ENCODE assay signal across 20 cellular contexts in the genomic region with DNA sequence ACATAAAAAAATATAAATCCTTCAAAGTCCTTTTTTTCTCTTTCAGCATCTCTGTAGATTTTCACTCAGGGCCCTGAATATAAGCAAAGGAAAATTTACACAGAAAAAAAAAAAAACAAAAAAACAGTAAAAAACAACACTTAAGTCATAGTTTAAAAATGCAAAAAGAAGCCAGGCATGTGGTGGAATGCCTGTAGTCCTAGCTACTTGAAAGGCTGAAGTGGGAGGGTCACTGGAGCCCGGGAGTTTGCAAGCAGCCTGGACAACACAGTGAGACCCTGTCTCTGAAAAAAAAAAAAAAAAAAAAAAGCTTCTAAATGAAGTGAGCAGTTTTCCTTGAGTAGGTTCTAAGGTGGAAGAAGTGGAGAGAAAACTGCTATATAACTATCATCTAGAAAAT. TPM values are rescaled to one million over a fixed set of nuclear protein-coding genes. Genes with fewer than 3 reads are reported as not detected.
DNase-seq lines count a peak whose midpoint lies in the region; TF ChIP-seq lines count a peak whose summit lies in the region.
"Had no signal": no experiment of that assay in that cellular context is flagged by ENCODE, and none has a peak within 500 bp of the region (broad histone marks: within the 10 kb centered on the region; RNA-seq: fewer than 3 reads in every experiment).

No MANE protein-coding gene starts in this region.

- H3K4me1 ChIP-seq in fibroblast of lung (ENCODE audit: control insufficient read depth, extremely low read depth, insufficient read depth, low read length) (no peaks in the 10 kb centered on the region), mesenchymal stem cell (ENCODE audit: control insufficient read depth, insufficient read depth, low read depth, low read length) (peaks cover 6% of the 10 kb centered on the region)
- H3K4me1 ChIP-seq: BE2C, Caco-2 had no signal

- H2BK5ac ChIP-seq in mesenchymal stem cell (ENCODE audit: low read depth, low read length, poor library complexity, severe bottlenecking): no peak overlapping the region

- H2BK15ac ChIP-seq in mesenchymal stem cell (ENCODE audit: low read depth, poor library complexity, severe bottlenecking): no peak overlapping the region

- no peak overlapping the region for H3K18ac ChIP-seq in mesenchymal stem cell (ENCODE audit: low read depth in 1 of 2, low read length in 2 of 2)

- H3K23ac ChIP-seq in mesenchymal stem cell (ENCODE audit: low read length in 2 of 2): no peak overlapping the region

- no peaks in the 10 kb centered on the region for H4K20me1 ChIP-seq in fibroblast of lung (ENCODE audit: control insufficient read depth, extremely low read depth, insufficient read depth, low read length)

- H3K9me3 ChIP-seq in fibroblast of lung (ENCODE audit: control insufficient read depth, insufficient read depth, low read depth, low read length) (no peaks in the 10 kb centered on the region), mesenchymal stem cell (ENCODE audit: control insufficient read depth, low read length) (no peaks in the 10 kb centered on the region)
- H3K9me3 ChIP-seq: BE2C, Caco-2 had no signal

- H3K9ac ChIP-seq in fibroblast of lung (ENCODE audit: insufficient read depth, low read length): no peak overlapping the region
- H3K9ac ChIP-seq in mesenchymal stem cell (ENCODE audit: low read length): peak overlapping the region; percentile 26

- H3K79me2 ChIP-seq in fibroblast of lung (ENCODE audit: control insufficient read depth, insufficient read depth, low read length): no peaks in the 10 kb centered on the region

- no peak overlapping the region for H4K91ac ChIP-seq in mesenchymal stem cell (ENCODE audit: low read length)

- H2BK12ac ChIP-seq in mesenchymal stem cell (ENCODE audit: low read length in 2 of 2): no peak overlapping the region

- H4K8ac ChIP-seq in mesenchymal stem cell (ENCODE audit: low read length): no peak overlapping the region

- WGBS in mesenchymal stem cell: 88% methylated on average over 1 of the region's 1 CpG

- TF ChIP-seq CTCF in astrocyte of the spinal cord (IDR thresholded peaks at IDR 0.05; ENCODE audit: low read depth, low read length) (no peak), fibroblast of lung (conservative IDR thresholded peaks at IDR 0.05 in 1 of 2, IDR thresholded peaks at IDR 0.05 in 1 of 2; ENCODE audit: low read depth in 1 of 2, low read length in 2 of 2) (no peak)

- H3K4me2 ChIP-seq in fibroblast of lung (ENCODE audit: extremely low read depth, insufficient read depth, low read length) (no peak overlapping the region), mesenchymal stem cell (ENCODE audit: low read length, poor library complexity, severe bottlenecking) (no peak overlapping the region)
- H3K4me2 ChIP-seq: PC-9 had no signal

- H3K36me3 ChIP-seq in fibroblast of lung (ENCODE audit: control insufficient read depth, insufficient read depth, low read length): no peaks in the 10 kb centered on the region
- H3K36me3 ChIP-seq in mesenchymal stem cell (ENCODE audit: control insufficient read depth in 1 of 2, insufficient read depth in 2 of 2, low read depth in 1 of 2, low read length in 2 of 2): peaks cover 0 to 3% of the 10 kb centered on the region in 2 experiments
- H3K36me3 ChIP-seq: BE2C had no signal

- DNase-seq in EL (peak; percentile 43), astrocyte of the spinal cord (ENCODE audit: low read depth, low spot score) (peak; percentile 32), fibroblast of lung (ENCODE audit: low read depth in 2 of 2) (peak; percentile 24 to 31), mesenchymal stem cell (peak; percentile 20), DMS53 (lab: John Stamatoyannopoulos, UW) (no peak), NCI-H187 (lab: John Stamatoyannopoulos, UW) (no peak), NCI-H2107 (lab: John Stamatoyannopoulos, UW) (no peak), iPS-NIHi11 (ENCODE audit: low spot score) (no peak)
- DNase-seq: BE2C; Caco-2; CD4-positive, alpha-beta T cell; DMS153; GOT3; KG1; NCI-H1694 treated with DMSO at 0.1 percent for 48 hours; NCI-H226; NCI-H524 treated with DMSO at 0.1 percent for 48 hours; PC-9; SIG-M5 had no signal

- H3K27ac ChIP-seq in fibroblast of lung (ENCODE audit: insufficient read depth, low read length) (no peak overlapping the region), mesenchymal stem cell (ENCODE audit: low read length, poor library complexity, severe bottlenecking) (no peak overlapping the region)
- H3K27ac ChIP-seq: PC-9, RWPE1 had no signal

- no peaks in the 10 kb centered on the region for H3K79me1 ChIP-seq in mesenchymal stem cell (replicated peaks; ENCODE audit: low read length, poor library complexity, severe bottlenecking)

- no peak overlapping the region for H3K14ac ChIP-seq in mesenchymal stem cell (ENCODE audit: low read length in 2 of 2)

- H3K4me3 ChIP-seq in astrocyte of the spinal cord (ENCODE audit: low read depth, low read length) (no peak overlapping the region), fibroblast of lung (replicated peaks in 1 of 4; ENCODE audit: control extremely low read depth in 1 of 4, insufficient read depth in 1 of 4, low read depth in 3 of 4, low read length in 4 of 4) (no peak overlapping the region), mesenchymal stem cell (ENCODE audit: insufficient read depth in 1 of 2, low read depth in 1 of 2, low read length in 2 of 2) (no peak overlapping the region)
- H3K4me3 ChIP-seq: PC-9 had no signal

- H3K27me3 ChIP-seq in fibroblast of lung (ENCODE audit: control insufficient read depth, insufficient read depth, low read length) (no peaks in the 10 kb centered on the region), mesenchymal stem cell (ENCODE audit: control insufficient read depth in 1 of 2, insufficient read depth in 1 of 2, low read length in 2 of 2) (no peaks in the 10 kb centered on the region)
- H3K27me3 ChIP-seq: BE2C had no signal

- no peak overlapping the region for H2AK5ac ChIP-seq in mesenchymal stem cell (ENCODE audit: low read length, severe bottlenecking)

- no peak overlapping the region for H3K4ac ChIP-seq in mesenchymal stem cell (ENCODE audit: low read depth in 1 of 2, low read length in 2 of 2)

- in situ Hi-C loops in astrocyte of the spinal cord (cut with HindIII; ENCODE audit: low sequenced_read_pairs): no loop called here

- H2BK120ac ChIP-seq in mesenchymal stem cell (ENCODE audit: low read depth, low read length): no peak overlapping the region

- H2AFZ ChIP-seq in fibroblast of lung (ENCODE audit: low read length) (no peak overlapping the region), mesenchymal stem cell (ENCODE audit: low read depth, low read length) (no peak overlapping the region)
- H2AFZ ChIP-seq: PC-9 had no signal

RNA-seq across cellular contexts. Expression of gene BNC2, which starts 55.0 kb away (rescaled TPM):
- total RNA-seq in fibroblast of lung: 34.7 and 36.2 TPM in 2 replicates
- 27.5 and 39.1 TPM in 2 replicates for polyA plus RNA-seq in fibroblast of lung
- 21.8 and 31.2 TPM in 2 replicates for polyA plus RNA-seq in fibroblast of lung (2012)
- polyA minus RNA-seq in fibroblast of lung (ENCODE audit: low replicate concordance): 64.8 and 148 TPM in 2 replicates
- polyA plus RNA-seq in mesenchymal stem cell (2013, experiment 1 of 2): 7.0 TPM
- polyA plus RNA-seq in mesenchymal stem cell (2013, experiment 2 of 2): 6.8 TPM
- total RNA-seq: CD4-positive, alpha-beta T cell had no signal

Comparison
In these comparisons a context has a peak if more than half of its experiments do, and no peak if none do; other contexts are left out.
1. DNase-seq: peak in EL (single experiment), astrocyte of the spinal cord (single experiment), fibroblast of lung (2 of 2) and mesenchymal stem cell (single experiment); none in DMS53 (single experiment), NCI-H187 (0 of 2), NCI-H2107 (single experiment) and iPS-NIHi11 (single experiment).